Comparison of ENCODE assay signal across 3 cellular contexts in genomic region chr11:124887667-124888013, GRCh38.
TF ChIP-seq lines count a peak whose summit lies in the region.

No MANE protein-coding gene starts in this region.

TF ChIP-seq in SK-N-SH, 30 proteins besides CTCF, POLR2A, EP300 and RAD21:
- TF ChIP-seq FOXM1 (IDR thresholded peaks at IDR 0.05; ENCODE audit: low read depth) = no peak
- no peak for TF ChIP-seq RFX5 (IDR thresholded peaks at IDR 0.05; ENCODE audit: low read length)
- no peak for TF ChIP-seq USF2 (IDR thresholded peaks at IDR 0.05; ENCODE audit: borderline replicate concordance, low read depth, low read length)
- TF ChIP-seq PBX3 (IDR thresholded peaks at IDR 0.05) = no peak
- TF ChIP-seq NFIC (IDR thresholded peaks at IDR 0.05; ENCODE audit: borderline replicate concordance) = no peak

TF ChIP-seq in SK-N-SH treated with all-trans-retinoic acid at 6 μM for 48 hours, 23 proteins besides CTCF, POLR2A, EP300 and RAD21:
- TF ChIP-seq ZNF565 (CRISPR knock-in tag; conservative IDR thresholded peaks at IDR 0.05; ENCODE audit: low read depth) = no peak
- no peak for TF ChIP-seq ZNF70 (CRISPR knock-in tag; IDR thresholded peaks at IDR 0.05)
- no peak for TF ChIP-seq BACH2 (CRISPR knock-in tag; IDR thresholded peaks at IDR 0.05; ENCODE audit: borderline replicate concordance)
- no peak for TF ChIP-seq TOX (CRISPR knock-in tag; IDR thresholded peaks at IDR 0.05; ENCODE audit: borderline replicate concordance)
- no peak for TF ChIP-seq ZFP3 (CRISPR knock-in tag; IDR thresholded peaks at IDR 0.05)
- TF ChIP-seq TCF4 (CRISPR knock-in tag; IDR thresholded peaks at IDR 0.05; ENCODE audit: borderline replicate concordance) = no peak
- no peak for TF ChIP-seq OSR1 (CRISPR knock-in tag; IDR thresholded peaks at IDR 0.05)
- no peak for TF ChIP-seq ARNTL (CRISPR knock-in tag; IDR thresholded peaks at IDR 0.05; ENCODE audit: borderline replicate concordance, low read depth)
- no peak for TF ChIP-seq CSRNP3 (CRISPR knock-in tag; IDR thresholded peaks at IDR 0.05)
- TF ChIP-seq ZC3H10 (CRISPR knock-in tag; IDR thresholded peaks at IDR 0.05) = no peak
- TF ChIP-seq TSHZ2 (CRISPR knock-in tag; IDR thresholded peaks at IDR 0.05) = no peak
- TF ChIP-seq POU6F1 (CRISPR knock-in tag; IDR thresholded peaks at IDR 0.05; ENCODE audit: borderline replicate concordance, low read depth) = no peak
- TF ChIP-seq ZFP30 (CRISPR knock-in tag; IDR thresholded peaks at IDR 0.05) = no peak
- no peak for TF ChIP-seq CSDC2 (CRISPR knock-in tag; IDR thresholded peaks at IDR 0.05)
- no peak for TF ChIP-seq PATZ1 (CRISPR knock-in tag; IDR thresholded peaks at IDR 0.05; ENCODE audit: borderline replicate concordance)
- TF ChIP-seq ISL1 (CRISPR knock-in tag; IDR thresholded peaks at IDR 0.05) = no peak
- no peak for TF ChIP-seq PPARA (CRISPR knock-in tag; IDR thresholded peaks at IDR 0.05; ENCODE audit: borderline replicate concordance)

TF ChIP-seq in endothelial cell of umbilical vein, 7 proteins besides CTCF, POLR2A, EP300 and RAD21:
- TF ChIP-seq POLR2AphosphoS5 (IDR thresholded peaks at IDR 0.05; ENCODE audit: insufficient read depth, low read depth, low read length) = peak; percentile 52
- TF ChIP-seq GATA2 (IDR thresholded peaks at IDR 0.05; ENCODE audit: insufficient read depth, insufficient read length, low read depth, low read length) = no peak
- TF ChIP-seq MYC (IDR thresholded peaks at IDR 0.05; ENCODE audit: low read depth, low read length) = no peak
- TF ChIP-seq JUN (IDR thresholded peaks at IDR 0.05; ENCODE audit: borderline replicate concordance, insufficient read depth, insufficient read length, low read depth) = no peak
